ENCODE assay signal across 13 cellular contexts in the genomic region with DNA sequence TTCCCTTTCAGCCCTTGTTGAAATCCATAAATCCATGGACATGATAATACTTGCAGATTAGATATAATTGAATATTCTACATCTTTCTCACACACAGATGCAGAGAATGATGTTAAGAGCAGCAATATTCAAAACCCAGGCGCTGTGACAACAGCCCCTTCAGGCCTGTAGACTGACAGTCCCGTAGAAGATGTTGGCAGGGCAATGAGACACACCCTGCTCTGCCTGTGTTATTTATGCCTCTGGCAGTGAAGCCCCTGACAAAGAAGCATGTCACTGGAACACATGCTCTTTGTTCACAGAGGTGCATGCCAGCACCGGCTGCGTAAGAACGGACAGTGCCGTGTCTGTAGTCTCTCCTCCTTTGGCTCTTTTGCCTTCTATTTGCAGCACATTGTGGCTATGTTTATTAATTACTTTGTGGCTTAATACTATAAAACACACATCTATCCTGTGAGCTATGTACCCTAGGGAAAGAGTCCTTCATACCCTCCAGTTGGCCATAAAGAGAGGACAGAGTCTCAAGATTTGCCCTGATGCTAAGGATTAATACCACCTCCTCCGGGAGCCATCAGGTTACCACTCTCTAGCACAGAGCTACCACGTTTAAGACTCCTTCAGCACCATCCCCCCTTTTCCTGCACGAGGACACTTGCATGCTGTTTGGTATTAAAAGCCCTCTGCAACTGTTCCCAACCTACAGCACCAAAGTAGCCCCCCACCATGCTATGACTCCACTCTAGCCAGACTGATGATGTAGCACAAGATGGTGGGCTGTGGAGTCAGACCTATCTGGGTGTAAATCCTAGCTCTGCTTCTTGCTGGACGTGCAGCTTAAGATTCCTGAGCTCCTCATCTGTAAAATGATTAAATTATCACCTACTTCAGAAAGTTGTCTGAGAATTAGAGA. TPM values are rescaled to one million over a fixed set of nuclear protein-coding genes. Genes with fewer than 3 reads are reported as not detected.
DNase-seq lines count a peak whose midpoint lies in the region; ATAC-seq and TF ChIP-seq lines count a peak whose summit lies in the region.
"Had no signal": no experiment of that assay in that cellular context is flagged by ENCODE, and none has a peak within 500 bp of the region (broad histone marks: within the 10 kb centered on the region; RNA-seq: fewer than 3 reads in every experiment).

No MANE protein-coding gene starts in this region.

- peaks cover 26% of the 10 kb centered on the region for H3K79me2 ChIP-seq in HCT116 (ENCODE audit: insufficient read depth, low read length)

- BruUV-seq in HCT116 (replicated peaks; lab: Mats Ljungman, UMichigan) = no TSS peak

- POLR2A ChIA-PET in HCT116 (lab: Charles Lee) = interaction anchor here (1.0 kb wide), 1 partner anchor 59 kb away, joined by 3 read pairs; a partner anchor contains a TSS

- no peak for TF ChIP-seq RAD21 in HCT116 (IDR thresholded peaks at IDR 0.05; ENCODE audit: low read depth)

- RAD21 ChIA-PET in HCT116 (lab: Charles Lee; ENCODE audit: low non-redundant PET in 1 of 2, low total read pairs in 2 of 2, uncharacterized antibody in 2 of 2, unreplicated experiment in 2 of 2) = no interaction called here

- no peaks in the 10 kb centered on the region for H3K9me2 ChIP-seq in HCT116 (ENCODE audit: insufficient read depth)

- TF ChIP-seq POLR2A in HCT116 (IDR thresholded peaks at IDR 0.05; ENCODE audit: borderline replicate concordance, extremely low read depth, insufficient read depth, insufficient read length) (no peak), gastroesophageal sphincter (IDR thresholded peaks at IDR 0.05) (no peak)

- H3K9ac ChIP-seq in HCT116 (ENCODE audit: low read length) = no peak overlapping the region
- H3K9ac ChIP-seq: parathyroid adenoma had no signal

- in situ Hi-C loops in SK-MEL-5 (cut with HindIII; ENCODE audit: low pct_unique_long_range_greater_than_20kb, low sequenced_read_pairs) = no loop called here

- no peak for TF ChIP-seq EP300 in gastroesophageal sphincter (IDR thresholded peaks at IDR 0.05)

- TF ChIP-seq CTCF in HCT116 (IDR thresholded peaks at IDR 0.05 in 2 of 3, conservative IDR thresholded peaks at IDR 0.05 in 1 of 3; ENCODE audit: borderline replicate concordance in 1 of 3, insufficient read depth in 1 of 3, low read depth in 2 of 3, low read length in 2 of 3) = no peak
- TF ChIP-seq CTCF in gastroesophageal sphincter (IDR thresholded peaks at IDR 0.05) = no peak

- no peak overlapping the region for H2AFZ ChIP-seq in HCT116 (ENCODE audit: low read depth, low read length, poor library complexity, severe bottlenecking)

- H3K27me3 ChIP-seq in HCT116 (ENCODE audit: insufficient read depth, low read length) (no peaks in the 10 kb centered on the region), gastroesophageal sphincter (no peaks in the 10 kb centered on the region)
- H3K27me3 ChIP-seq: tibial artery had no signal

- intact Hi-C loops in HCT116 (cut with micrococcal nuclease) = no loop called here
- intact Hi-C loops in posterior cingulate gyrus (cut with DNase I) = loop anchor here (10.0 kb wide), 1 partner anchor 346 kb away; a partner anchor contains a TSS

- no peak overlapping the region for H3K27ac ChIP-seq in HCT116 (ENCODE audit: low read depth, low read length)
- H3K27ac ChIP-seq in gastroesophageal sphincter = peak overlapping the region in 3 of 4 donors; percentile 70 to 98 (median 96)
- H3K27ac ChIP-seq: parathyroid adenoma, tibial artery had no signal

- H4K20me1 ChIP-seq in HCT116 (ENCODE audit: insufficient read depth) = no peaks in the 10 kb centered on the region

- no peak overlapping the region for H3K4me3 ChIP-seq in HCT116 (replicated peaks in 1 of 2; ENCODE audit: low read depth in 1 of 2, low read length in 2 of 2)
- no peak overlapping the region for H3K4me3 ChIP-seq in gastroesophageal sphincter
- H3K4me3 ChIP-seq: tibial artery had no signal

- no peaks in the 10 kb centered on the region; a peak in 1 of 4 replicates for H3K36me3 ChIP-seq in HCT116 (ENCODE audit: control insufficient read depth in 1 of 2, insufficient read depth in 2 of 2, low read length in 2 of 2)
- H3K36me3 ChIP-seq in gastroesophageal sphincter = no peaks in the 10 kb centered on the region
- H3K36me3 ChIP-seq: tibial artery had no signal

- peak overlapping the region; percentile 93; the same call in 1 of the 2 replicates for H3K4me2 ChIP-seq in HCT116 (ENCODE audit: low read length)

- no peak for ATAC-seq in HCT116
- ATAC-seq in gastroesophageal sphincter = no peak
- no peak for ATAC-seq in GM21723 (IDR thresholded peaks at IDR 0.05; ENCODE audit: unreplicated experiment)
- no peak for ATAC-seq in HG02642 (IDR thresholded peaks at IDR 0.05; ENCODE audit: poor library complexity, unreplicated experiment)

- H3K9me3 ChIP-seq in HCT116 (ENCODE audit: control insufficient read depth in 1 of 2, insufficient read depth in 1 of 2, low read depth in 1 of 2, low read length in 2 of 2) (no peaks in the 10 kb centered on the region), gastroesophageal sphincter (no peaks in the 10 kb centered on the region)
- H3K9me3 ChIP-seq: tibial artery had no signal

- DNase-seq in HCT116 (ENCODE audit: low read depth, low spot score) (no peak), SK-MEL-5 (ENCODE audit: low read depth, low spot score) (peak; percentile 100), posterior cingulate gyrus (peak in 7 of 10 donors; percentile 23 to 94 (median 54)), NCI-H1417 treated with DMSO at 0.1 percent for 48 hours (lab: John Stamatoyannopoulos, UW) (no peak), NK-92 (lab: John Stamatoyannopoulos, UW; ENCODE audit: unreplicated experiment) (no peak)
- DNase-seq: activated CD4-positive, alpha-beta T cell treated with anti-CD3 and anti-CD28 coated beads, Interleukin-2, amount 50 U/mL, for 48 hours; NCI-H1930 had no signal

- CTCF ChIA-PET in HCT116 (lab: Charles Lee) = no interaction called here

- H3K4me1 ChIP-seq in HCT116 (ENCODE audit: control insufficient read depth in 1 of 2, insufficient read depth in 2 of 2, low read length in 2 of 2) (peaks cover 9 to 30% of the 10 kb centered on the region in 2 experiments), gastroesophageal sphincter (peaks cover 0 to 47% (median 5%) of the 10 kb centered on the region in 3 donors)
- H3K4me1 ChIP-seq: parathyroid adenoma had no signal

- 40 to 53% methylated on average over 9 to 10 of the region's 10 CpGs for WGBS in gastroesophageal sphincter (ENCODE audit: low coverage in 1 of 2), 2 donors

TF ChIP-seq in HCT116, 20 proteins besides CTCF, POLR2A, EP300 and RAD21:
- TF ChIP-seq POLR2AphosphoS5 (IDR thresholded peaks at IDR 0.05; ENCODE audit: low read depth, low read length) (0 out of 2 replicates have a peak, but pooled peaks have one; percentile 36), SP1 (IDR thresholded peaks at IDR 0.05; ENCODE audit: low read depth) (no peak)
- TF ChIP-seq, protein P1, sequence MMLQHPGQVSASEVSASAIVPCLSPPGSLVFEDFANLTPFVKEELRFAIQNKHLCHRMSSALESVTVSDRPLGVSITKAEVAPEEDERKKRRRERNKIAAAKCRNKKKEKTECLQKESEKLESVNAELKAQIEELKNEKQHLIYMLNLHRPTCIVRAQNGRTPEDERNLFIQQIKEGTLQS (IDR thresholded peaks at IDR 0.05) = no peak

RNA-seq across cellular contexts. Expression of a gene that starts 2.0 kb away (rescaled TPM):
- 206 TPM for total RNA-seq in HCT116 (2021; ENCODE audit: unreplicated experiment)
- 164 and 188 TPM in 2 replicates for polyA plus RNA-seq in HCT116 (2012)
- 13.6 and 14.4 TPM in 2 replicates for total RNA-seq in SK-MEL-5 (2014; rRNA removed; shearing (Covaris generic))
- 124 and 130 TPM in 2 replicates for polyA plus RNA-seq in SK-MEL-5 (2015; cell fraction: cytosol; rRNA removed)
- 25.6 and 30.5 TPM in 2 replicates for polyA plus RNA-seq in SK-MEL-5 (2015; cell fraction: nucleus; rRNA removed)
- 10 to 100 TPM; 33.0 to 41.0 (median 36.1) TPM for total RNA-seq in gastroesophageal sphincter

RNA-seq across cellular contexts. Expression of a gene that starts 43.2 kb away (rescaled TPM):
- total RNA-seq in HCT116 (2021; ENCODE audit: unreplicated experiment) (not detected), gastroesophageal sphincter (not detected)
- polyA plus RNA-seq in HCT116 (2012) = not detected in 2 replicates
- not detected in 2 replicates for total RNA-seq in SK-MEL-5 (2014; rRNA removed; shearing (Covaris generic))
- polyA plus RNA-seq in SK-MEL-5 (2015; cell fraction: cytosol; rRNA removed) = not detected in 2 replicates
- polyA plus RNA-seq in SK-MEL-5 (2015; cell fraction: nucleus; rRNA removed) = not detected in 2 replicates
- total RNA-seq: endothelial cell of umbilical vein had no signal
- polyA plus RNA-seq: endothelial cell of umbilical vein had no signal

RNA-seq across cellular contexts. Expression of a gene that starts 58.9 kb away (rescaled TPM):
- total RNA-seq in HCT116 (2021; ENCODE audit: unreplicated experiment) (10.2 TPM), gastroesophageal sphincter (10 to 100 TPM; 14.3 to 25.3 (median 16.8) TPM)
- polyA plus RNA-seq in HCT116 (2012) = 6.0 and 8.1 TPM in 2 replicates
- 28.6 and 32.6 TPM in 2 replicates for total RNA-seq in SK-MEL-5 (2014; rRNA removed; shearing (Covaris generic))
- polyA plus RNA-seq in SK-MEL-5 (2015; cell fraction: cytosol; rRNA removed) = 12.8 and 14.8 TPM in 2 replicates
- 26.4 and 40.7 TPM in 2 replicates for polyA plus RNA-seq in SK-MEL-5 (2015; cell fraction: nucleus; rRNA removed)

Comparison
In these comparisons a context has a peak if more than half of its experiments do, and no peak if none do; other contexts are left out.
1. DNase-seq: peak in SK-MEL-5 (single experiment) and posterior cingulate gyrus (7 of 10); none in HCT116 (single experiment), NCI-H1417 treated with DMSO at 0.1 percent for 48 hours (single experiment) and NK-92 (single experiment).